ENCODE assay signal across 15 cellular contexts in the genomic region with DNA sequence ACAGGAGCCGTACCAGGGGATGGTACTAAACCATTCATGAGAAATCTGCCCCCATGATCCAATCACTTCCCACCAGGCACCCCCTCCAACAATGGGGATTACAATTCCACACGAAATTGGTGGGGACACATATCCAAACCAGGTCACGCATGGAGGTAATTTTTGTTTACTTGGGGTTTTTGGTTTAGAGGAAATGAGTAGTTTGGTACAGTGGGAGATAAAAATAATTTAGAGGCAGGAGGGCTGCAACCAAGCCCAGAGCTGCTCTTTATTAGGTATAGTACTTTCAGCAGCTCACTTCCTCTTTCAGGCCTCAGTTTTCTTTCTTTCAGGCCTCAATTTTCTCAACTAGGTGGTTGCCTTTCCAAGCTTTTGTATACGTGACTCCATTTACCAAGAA. TPM values are rescaled to one million over a fixed set of nuclear protein-coding genes. Genes with fewer than 3 reads are reported as not detected.
DNase-seq lines count a peak whose midpoint lies in the region; ATAC-seq and TF ChIP-seq lines count a peak whose summit lies in the region.
"Had no signal": no experiment of that assay in that cellular context is flagged by ENCODE, and none has a peak within 500 bp of the region (broad histone marks: within the 10 kb centered on the region; RNA-seq: fewer than 3 reads in every experiment).

No MANE protein-coding gene starts in this region.

- H3K36me3 ChIP-seq in OCI-LY3 (replicated peaks; ENCODE audit: low read depth, low read length), result no peaks in the 10 kb centered on the region
- no peaks in the 10 kb centered on the region for H3K36me3 ChIP-seq in upper lobe of right lung
- H3K36me3 ChIP-seq: colonic mucosa had no signal

- H3K4me3 Mint-ChIP-seq in activated T-cell treated with anti-CD3 and anti-CD28 coated beads, Interleukin-2, amount 50 U/mL, for 24 hours, result no peak overlapping the region
- H3K4me3 Mint-ChIP-seq: activated naive CD8-positive, alpha-beta T cell; B cell had no signal

- no peaks in the 10 kb centered on the region for H3K9me3 ChIP-seq in OCI-LY3 (ENCODE audit: insufficient read depth, low read length)
- no peaks in the 10 kb centered on the region for H3K9me3 ChIP-seq in upper lobe of right lung
- H3K9me3 ChIP-seq: colonic mucosa had no signal

- H3K79me2 ChIP-seq in OCI-LY3 (ENCODE audit: low read length), result no peaks in the 10 kb centered on the region

- H2AFZ ChIP-seq in OCI-LY3 (ENCODE audit: low read depth, low read length), result peak overlapping the region; percentile 20; the same call in 1 of the 2 replicates

- H3K27me3 ChIP-seq in OCI-LY3 (ENCODE audit: low read depth, low read length), result no peaks in the 10 kb centered on the region
- no peaks in the 10 kb centered on the region for H3K27me3 ChIP-seq in upper lobe of right lung
- H3K27me3 ChIP-seq: colonic mucosa had no signal

- H3K4me3 ChIP-seq in OCI-LY3 (ENCODE audit: low read length), result 0 out of 2 replicates have a peak overlapping the region, but pooled peaks have one; percentile 14
- H3K4me3 ChIP-seq in upper lobe of right lung, result no peak overlapping the region
- H3K4me3 ChIP-seq: colonic mucosa had no signal

- intact Hi-C loops in upper lobe of right lung (cut with DNase I), result no loop called here

- H3K4me1 Mint-ChIP-seq in activated T-cell treated with anti-CD3 and anti-CD28 coated beads, Interleukin-2, amount 50 U/mL, for 24 hours (ENCODE audit: low read depth), result no peaks in the 10 kb centered on the region

- H3K9me3 Mint-ChIP-seq in activated T-cell treated with anti-CD3 and anti-CD28 coated beads, Interleukin-2, amount 50 U/mL, for 24 hours, result no peaks in the 10 kb centered on the region

- no peaks in the 10 kb centered on the region for H4K20me1 ChIP-seq in OCI-LY3 (ENCODE audit: insufficient read depth, low read length)

- no peak overlapping the region for H3K27ac Mint-ChIP-seq in activated T-cell treated with anti-CD3 and anti-CD28 coated beads, Interleukin-2, amount 50 U/mL, for 24 hours
- H3K27ac Mint-ChIP-seq: activated naive CD8-positive, alpha-beta T cell; B cell had no signal

- H3K4me2 ChIP-seq in OCI-LY3 (ENCODE audit: low read length), result peak overlapping the region; percentile 59

- H3K4me1 ChIP-seq in OCI-LY3 (ENCODE audit: low read length) (peaks cover 42% of the 10 kb centered on the region), upper lobe of right lung (no peaks in the 10 kb centered on the region)
- H3K4me1 ChIP-seq: colonic mucosa had no signal

- TF ChIP-seq CTCF in OCI-LY3 (IDR thresholded peaks at IDR 0.05; ENCODE audit: low read depth, low read length), result no peak
- no peak for TF ChIP-seq CTCF in upper lobe of right lung (IDR thresholded peaks at IDR 0.05)

- no peaks in the 10 kb centered on the region for H3K36me3 Mint-ChIP-seq in activated T-cell treated with anti-CD3 and anti-CD28 coated beads, Interleukin-2, amount 50 U/mL, for 24 hours (ENCODE audit: low read depth)
- H3K36me3 Mint-ChIP-seq: activated naive CD8-positive, alpha-beta T cell had no signal

- H3K27ac ChIP-seq in OCI-LY3 (ENCODE audit: low read length) (peak overlapping the region; percentile 63), upper lobe of right lung (no peak overlapping the region)
- H3K27ac ChIP-seq: colonic mucosa had no signal

- no peak overlapping the region; the same call in 1 of the 2 replicates for H3K9ac ChIP-seq in OCI-LY3 (ENCODE audit: low read length)

- DNase-seq in amygdala (lab: John Stamatoyannopoulos, UW) (no peak), upper lobe of right lung (no peak), cerebellum (ENCODE audit: low spot score) (no peak)
- no peak for DNase-seq in activated T-cell treated with anti-CD3 and anti-CD28 coated beads, Interleukin-2, amount 50 U/mL, for 24 hours
- DNase-seq: activated CD4-positive, alpha-beta T cell treated with anti-CD3 and anti-CD28 coated beads, Interleukin-2, amount 50 U/mL, for 48 hours; colonic mucosa; EL; NCI-H1694; small intestine had no signal

- no peaks in the 10 kb centered on the region for H3K27me3 Mint-ChIP-seq in activated T-cell treated with anti-CD3 and anti-CD28 coated beads, Interleukin-2, amount 50 U/mL, for 24 hours
- H3K27me3 Mint-ChIP-seq: activated naive CD8-positive, alpha-beta T cell; B cell had no signal

- ATAC-seq in GM18519 (IDR thresholded peaks at IDR 0.05; ENCODE audit: low FRiP score, unreplicated experiment) (peak; percentile 66), GM21515 (IDR thresholded peaks at IDR 0.05; ENCODE audit: unreplicated experiment) (peak; percentile 82), HG03064 (IDR thresholded peaks at IDR 0.05; ENCODE audit: low read depth, unreplicated experiment) (peak; percentile 76), upper lobe of right lung (no peak)

RNA-seq across cellular contexts. Expression of a gene that starts 23.2 kb away (rescaled TPM):
- total RNA-seq in upper lobe of right lung (7.4 TPM), cerebellum (25.2 TPM)
